ENCODE assay signal across 8 cellular contexts in genomic region chr5:172283020-172283861, GRCh38. TPM values are rescaled to one million over a fixed set of nuclear protein-coding genes. Genes with fewer than 3 reads are reported as not detected.
A peak's percentile ranks its signal among the peaks of the same experiment; 100 is the strongest.
DNase-seq lines count a peak whose midpoint lies in the region; ATAC-seq and TF ChIP-seq lines count a peak whose summit lies in the region.

Gene UBTD2, minus strand, starts transcription at chr5:172283764. Its CDS starts 99 bp downstream, at chr5:172283665.

- peaks cover 0 to 26% (median 3%) of the 10 kb centered on the region in 4 donors for H3K4me1 ChIP-seq in right lobe of liver

- 0% methylated on average over 7 of the region's 87 CpGs for whole genome bisulfite sequencing in right lobe of liver (ENCODE audit: insufficient coverage, low coverage, low lambda C conversion rate, missing lambda C conversion rate)

- TF ChIP-seq CTCF in dorsolateral prefrontal cortex (IDR thresholded peaks at IDR 0.05 in 54 of 56, conservative IDR thresholded peaks at IDR 0.05 in 2 of 56; ENCODE audit: low read depth in 1 of 56, partially characterized antibody in 56 of 56) (peak in 50 of 56 donors; percentile 2 to 72 (median 46)), right lobe of liver (IDR thresholded peaks at IDR 0.05) (peak; percentile 37 to 54 (median 44))

- peak; percentile 82 for TF ChIP-seq POLR2A in right lobe of liver (IDR thresholded peaks at IDR 0.05)

- peak; percentile 92 for ATAC-seq in GM18511 (IDR thresholded peaks at IDR 0.05; ENCODE audit: unreplicated experiment)
- peak; percentile 90 for ATAC-seq in HG03045 (IDR thresholded peaks at IDR 0.05; ENCODE audit: unreplicated experiment)
- ATAC-seq in right lobe of liver = peak; percentile 82 to 94 (median 90)

- H3K36me3 ChIP-seq in right lobe of liver = no peaks in the 10 kb centered on the region

- DNase-seq in A172 (ENCODE audit: low spot score) (peak; percentile 60), NCI-H226 (peak; percentile 71), dorsolateral prefrontal cortex (peak; percentile 28 to 84 (median 66)), right lobe of liver (peak; percentile 90 to 91 (median 90))
- peak; percentile 75 for DNase-seq in activated CD4-positive, alpha-beta T cell treated with anti-CD3 and anti-CD28 coated beads, Interleukin-2, amount 10 ng/mL, durations not matched to agents 7 days and 5 days
- peak; percentile 66 to 73 for DNase-seq in stimulated activated CD4-positive, alpha-beta T cell treated with anti-CD3 and anti-CD28 coated beads, Interleukin-4, amount 100 ng/mL, for 4 hours

- POLR2A ChIA-PET in activated CD4-positive, alpha-beta T cell treated with anti-CD3 and anti-CD28 coated beads, Interleukin-2, amount 10 ng/mL, durations not matched to agents 7 days and 5 days (lab: Charles Lee) = interaction anchor here (0.5 kb wide), 1 partner anchor 40 kb away, joined by 3 read pairs; no protein-coding TSS in a partner anchor

- H3K9me3 Mint-ChIP-seq in activated CD4-positive, alpha-beta T cell treated with anti-CD3 and anti-CD28 coated beads, Interleukin-2, amount 10 ng/mL, durations not matched to agents 7 days and 5 days = no peaks in the 10 kb centered on the region

- H3K27ac ChIP-seq in dorsolateral prefrontal cortex = peak within 1 kb of the TSS in 56 of 59 donors; percentile 32 to 91 (median 76)
- H3K27ac ChIP-seq in right lobe of liver = peak within 1 kb of the TSS; percentile 32 to 72 (median 66)

- H3K27me3 ChIP-seq in dorsolateral prefrontal cortex = no peaks in the 10 kb centered on the region
- H3K27me3 ChIP-seq in right lobe of liver = no peaks in the 10 kb centered on the region

- peaks cover 25% of the 10 kb centered on the region for H3K4me1 Mint-ChIP-seq in activated CD4-positive, alpha-beta T cell treated with anti-CD3 and anti-CD28 coated beads, Interleukin-2, amount 10 ng/mL, durations not matched to agents 7 days and 5 days

- CTCF ChIA-PET in activated CD4-positive, alpha-beta T cell treated with anti-CD3 and anti-CD28 coated beads, Interleukin-2, amount 10 ng/mL, durations not matched to agents 7 days and 5 days (lab: Charles Lee) = interaction anchor here (0.7 to 2.0 kb wide), 8 partner anchors 10 to 299 kb away, joined by 3 to 11 read pairs (median 4); partner anchors contain the start of gene STK10

- intact Hi-C loops in dorsolateral prefrontal cortex (cut with DNase I) (loop anchor here (2.0 to 10.0 kb wide), 5 partner anchors 94 to 898 kb away; partner anchors contain the start of genes FBXW11 (in 2 of the 2), SH3PXD2B (in 2 of the 2), NPM1 (in 1 of the 2) and STK10 (in 1 of the 2)), right lobe of liver (cut with DNase I) (no loop called here)

- H3K27me3 Mint-ChIP-seq in activated CD4-positive, alpha-beta T cell treated with anti-CD3 and anti-CD28 coated beads, Interleukin-2, amount 10 ng/mL, durations not matched to agents 7 days and 5 days = peaks cover 10% of the 10 kb centered on the region

- H3K36me3 Mint-ChIP-seq in activated CD4-positive, alpha-beta T cell treated with anti-CD3 and anti-CD28 coated beads, Interleukin-2, amount 10 ng/mL, durations not matched to agents 7 days and 5 days (ENCODE audit: low read depth) = peaks cover 2% of the 10 kb centered on the region

- no peaks in the 10 kb centered on the region for H3K9me3 ChIP-seq in right lobe of liver

- peak within 1 kb of the TSS; percentile 83 for H3K4me3 Mint-ChIP-seq in activated CD4-positive, alpha-beta T cell treated with anti-CD3 and anti-CD28 coated beads, Interleukin-2, amount 10 ng/mL, durations not matched to agents 7 days and 5 days

- peak within 1 kb of the TSS; percentile 68 for H3K27ac Mint-ChIP-seq in activated CD4-positive, alpha-beta T cell treated with anti-CD3 and anti-CD28 coated beads, Interleukin-2, amount 10 ng/mL, durations not matched to agents 7 days and 5 days

- H3K4me3 ChIP-seq in dorsolateral prefrontal cortex (peak within 1 kb of the TSS; percentile 60 to 96 (median 88)), right lobe of liver (peak within 1 kb of the TSS; percentile 75 to 98 (median 86))

RNA-seq across cellular contexts. Expression of gene UBTD2, which starts in this region (rescaled TPM):
- total RNA-seq in A172 (2014; rRNA removed; shearing (Covaris generic)) = 38.2 and 42.4 TPM in 2 replicates
- total RNA-seq in activated CD4-positive, alpha-beta T cell treated with anti-CD3 and anti-CD28 coated beads, Interleukin-2, amount 10 ng/mL, durations not matched to agents 7 days and 5 days = 10 to 100 TPM; 10.3 to 11.5 TPM
- total RNA-seq in dorsolateral prefrontal cortex (10 to 100 TPM in 56 of 120 experiments, 1 to 10 TPM in 64; 7.7 to 14.5 (median 9.9) TPM), right lobe of liver (10 to 100 TPM in 1 of 6 experiments, 1 to 10 TPM in 5; 6.7 to 11.7 (median 9.2) TPM)

Comparison
In these comparisons a context has a peak if more than half of its experiments do, and no peak if none do; other contexts are left out.
1. Peak in every context shown above with its lines: DNase-seq, ATAC-seq, H3K4me3 ChIP-seq and H3K27ac ChIP-seq.
2. intact Hi-C loops: an anchor here in dorsolateral prefrontal cortex (2.0 to 10.0 kb wide); none called in right lobe of liver.